Comparison of ENCODE assay signal across 16 cellular contexts in genomic region chr6:157159339-157159738, GRCh38.
DNase-seq lines count a peak whose midpoint lies in the region; ATAC-seq and TF ChIP-seq lines count a peak whose summit lies in the region.
"Had no signal": no experiment of that assay in that cellular context is flagged by ENCODE, and none has a peak within 500 bp of the region (broad histone marks: within the 10 kb centered on the region; RNA-seq: fewer than 3 reads in every experiment).

No MANE protein-coding gene starts in this region.

- no peaks in the 10 kb centered on the region for H3K9me3 Mint-ChIP-seq in GM23338
- H3K9me3 Mint-ChIP-seq in stimulated activated effector memory CD8-positive, alpha-beta T cell treated with anti-CD3 and anti-CD28 coated beads, Interleukin-12 subunit alpha, Interleukin-12 subunit beta, amount 100 ng/mL, for 72 hours = no peaks in the 10 kb centered on the region

- H3K4me1 ChIP-seq in GM23338 (ENCODE audit: insufficient read depth) (peaks cover 46% of the 10 kb centered on the region), left lung (no peaks in the 10 kb centered on the region), MM.1S (ENCODE audit: low read length) (no peaks in the 10 kb centered on the region), colonic mucosa (no peaks in the 10 kb centered on the region)

- H3K9ac ChIP-seq in MM.1S (ENCODE audit: low read length) = no peak overlapping the region
- H3K9ac ChIP-seq in colonic mucosa (ENCODE audit: low read depth in 2 of 2, low read length in 2 of 2) = no peak overlapping the region

- H3K79me2 ChIP-seq in GM23338 (replicated peaks; ENCODE audit: insufficient read depth) (peaks cover 5% of the 10 kb centered on the region; the same call in 1 of the 2 replicates), MM.1S (ENCODE audit: low read length) (no peaks in the 10 kb centered on the region)

- H3K9me2 ChIP-seq in GM23338 (ENCODE audit: insufficient read depth) = no peaks in the 10 kb centered on the region
- H3K9me2 ChIP-seq in MM.1S (replicated peaks; ENCODE audit: insufficient read depth, low read length) = no peaks in the 10 kb centered on the region

- H3F3A ChIP-seq in GM23338 (replicated peaks; ENCODE audit: low read depth) = no peaks in the 10 kb centered on the region
- no peaks in the 10 kb centered on the region for H3F3A ChIP-seq in MM.1S (ENCODE audit: insufficient read depth, low read length)

- intact Hi-C loops in left lung (cut with DNase I) (no loop called here), colonic mucosa (cut with DNase I) (no loop called here)

- H3K36me3 Mint-ChIP-seq in GM23338 (ENCODE audit: low read depth) = no peaks in the 10 kb centered on the region
- peaks cover 14% of the 10 kb centered on the region for H3K36me3 Mint-ChIP-seq in T-helper 17 cell (ENCODE audit: low read depth)
- H3K36me3 Mint-ChIP-seq in stimulated activated effector memory CD8-positive, alpha-beta T cell treated with anti-CD3 and anti-CD28 coated beads, Interleukin-12 subunit alpha, Interleukin-12 subunit beta, amount 100 ng/mL, for 72 hours = peaks cover 21% of the 10 kb centered on the region

- H3K9me3 ChIP-seq in T-helper 17 cell (ENCODE audit: control insufficient read depth, low read length, poor library complexity, severe bottlenecking) (no peaks in the 10 kb centered on the region), left lung (no peaks in the 10 kb centered on the region), MM.1S (replicated peaks; ENCODE audit: insufficient read depth, low read length) (no peaks in the 10 kb centered on the region), colonic mucosa (no peaks in the 10 kb centered on the region)

- H3K4me3 Mint-ChIP-seq in GM23338 (no peak overlapping the region), T-helper 17 cell (no peak overlapping the region)
- H3K4me3 Mint-ChIP-seq in stimulated activated effector memory CD8-positive, alpha-beta T cell treated with anti-CD3 and anti-CD28 coated beads, Interleukin-12 subunit alpha, Interleukin-12 subunit beta, amount 100 ng/mL, for 72 hours = no peak overlapping the region

- ATAC-seq in GM23338 (no peak), T-helper 17 cell (no peak), left lung (peak; percentile 58)
- ATAC-seq in stimulated activated effector memory CD8-positive, alpha-beta T cell treated with anti-CD3 and anti-CD28 coated beads, Interleukin-12 subunit alpha, Interleukin-12 subunit beta, amount 100 ng/mL, for 72 hours = no peak
- ATAC-seq: Right ventricle myocardium inferior had no signal

- H2AFZ ChIP-seq in GM23338 (no peak overlapping the region), MM.1S (ENCODE audit: low read length) (no peak overlapping the region)

- peaks cover 4% of the 10 kb centered on the region; the same call in 1 of the 2 replicates for H4K20me1 ChIP-seq in GM23338 (replicated peaks; ENCODE audit: insufficient read depth)
- H4K20me1 ChIP-seq in MM.1S (ENCODE audit: insufficient read depth, low read length) = no peaks in the 10 kb centered on the region

- H3K27ac Mint-ChIP-seq in GM23338 (no peak overlapping the region), T-helper 17 cell (peak overlapping the region; percentile 29)
- peak overlapping the region; percentile 9 for H3K27ac Mint-ChIP-seq in stimulated activated effector memory CD8-positive, alpha-beta T cell treated with anti-CD3 and anti-CD28 coated beads, Interleukin-12 subunit alpha, Interleukin-12 subunit beta, amount 100 ng/mL, for 72 hours

- H3K4me2 ChIP-seq in GM23338 (no peak overlapping the region), MM.1S (ENCODE audit: low read depth, low read length) (no peak overlapping the region)

- no peak overlapping the region for H3K4me3 ChIP-seq in GM23338
- no peak overlapping the region for H3K4me3 ChIP-seq in left lung
- H3K4me3 ChIP-seq in MM.1S (ENCODE audit: low read length) = no peak overlapping the region
- no peak overlapping the region for H3K4me3 ChIP-seq in colonic mucosa
- H3K4me3 ChIP-seq: K562 had no signal

- H3K27ac ChIP-seq in GM23338 (ENCODE audit: low read depth) = peak overlapping the region; percentile 76
- no peak overlapping the region for H3K27ac ChIP-seq in left lung
- H3K27ac ChIP-seq in MM.1S (ENCODE audit: low read length) = no peak overlapping the region
- no peak overlapping the region for H3K27ac ChIP-seq in colonic mucosa
- H3K27ac ChIP-seq: C4-2B had no signal

- no peak for TF ChIP-seq CTCF in GM23338 (conservative IDR thresholded peaks at IDR 0.05; ENCODE audit: low read depth in 2 of 2)
- no peak for TF ChIP-seq CTCF in left lung (IDR thresholded peaks at IDR 0.05)
- TF ChIP-seq CTCF in MM.1S (IDR thresholded peaks at IDR 0.05; ENCODE audit: low read length) = no peak
- no peak for TF ChIP-seq CTCF in colonic mucosa (IDR thresholded peaks at IDR 0.05)

- peaks cover 53% of the 10 kb centered on the region for H3K4me1 Mint-ChIP-seq in GM23338
- peaks cover 23% of the 10 kb centered on the region for H3K4me1 Mint-ChIP-seq in T-helper 17 cell
- H3K4me1 Mint-ChIP-seq in stimulated activated effector memory CD8-positive, alpha-beta T cell treated with anti-CD3 and anti-CD28 coated beads, Interleukin-12 subunit alpha, Interleukin-12 subunit beta, amount 100 ng/mL, for 72 hours = no peaks in the 10 kb centered on the region

- no peaks in the 10 kb centered on the region for H3K36me3 ChIP-seq in GM23338 (ENCODE audit: insufficient read depth)
- H3K36me3 ChIP-seq in left lung = peaks cover 0 to 10% of the 10 kb centered on the region in 2 donors
- H3K36me3 ChIP-seq in MM.1S (replicated peaks; ENCODE audit: insufficient read depth, low read length) = no peaks in the 10 kb centered on the region
- no peaks in the 10 kb centered on the region for H3K36me3 ChIP-seq in colonic mucosa

- H3K27me3 Mint-ChIP-seq in GM23338 (ENCODE audit: insufficient read depth, low read depth, poor library complexity) = peaks cover 11% of the 10 kb centered on the region
- H3K27me3 Mint-ChIP-seq in T-helper 17 cell = no peaks in the 10 kb centered on the region

- DNase-seq in GM23338 (ENCODE audit: low spot score) (no peak), T-helper 17 cell (no peak), left lung (no peak), MM.1S (no peak), colonic mucosa (no peak), T-helper 2 cell (no peak)
- DNase-seq in stimulated activated effector memory CD8-positive, alpha-beta T cell treated with anti-CD3 and anti-CD28 coated beads, Interleukin-12 subunit alpha, Interleukin-12 subunit beta, amount 100 ng/mL, for 72 hours (ENCODE audit: low spot score in 2 of 2) = no peak
- DNase-seq: AML-193, DMS79 treated with DMSO at 0.1 percent for 48 hours, NCI-H1105 treated with DMSO at 0.1 percent for 48 hours, NCI-H1694, NCI-H510A, NCI-H774 had no signal

- no peaks in the 10 kb centered on the region for H3K27me3 ChIP-seq in GM23338 (ENCODE audit: insufficient read depth)
- no peaks in the 10 kb centered on the region for H3K27me3 ChIP-seq in left lung
- no peaks in the 10 kb centered on the region for H3K27me3 ChIP-seq in MM.1S (replicated peaks; ENCODE audit: insufficient read depth, low read length)
- no peaks in the 10 kb centered on the region for H3K27me3 ChIP-seq in colonic mucosa

TF ChIP-seq in GM23338, 12 proteins besides CTCF, POLR2A, EP300 and RAD21:
- TF ChIP-seq REST (IDR thresholded peaks at IDR 0.05; ENCODE audit: unreplicated experiment) (no peak), ZNF331 (CRISPR knock-in tag; IDR thresholded peaks at IDR 0.05; ENCODE audit: low read depth) (no peak), EZH2 (IDR thresholded peaks at IDR 0.05; ENCODE audit: low read depth, unreplicated experiment) (no peak)
